In the genomic region with DNA sequence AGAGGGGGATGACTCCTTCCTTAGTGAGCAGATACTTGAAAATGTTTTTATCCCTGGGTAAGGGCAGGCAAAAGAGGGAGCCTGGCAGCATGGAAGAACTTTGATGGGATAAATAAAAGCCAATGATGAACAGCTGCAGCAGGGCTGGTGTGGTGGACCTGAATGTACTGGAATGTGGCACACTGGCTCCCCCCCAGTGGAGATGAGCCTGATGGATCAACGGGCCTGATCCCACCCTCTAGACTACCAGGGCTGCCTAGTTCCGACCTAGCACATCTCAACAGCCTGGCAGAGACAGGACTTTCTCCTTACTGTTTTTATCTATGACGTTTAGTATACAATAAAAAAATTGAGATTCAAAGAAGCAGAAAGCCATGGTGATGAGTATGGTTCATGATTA, we compare ENCODE assay signal across 3 cellular contexts.
TF ChIP-seq lines count a peak whose summit lies in the region.

No MANE protein-coding gene starts in this region.

TF ChIP-seq in HCT116, 20 proteins besides CTCF, POLR2A, EP300 and RAD21 (continues in another document):
- no peak for TF ChIP-seq TCF7L2 (IDR thresholded peaks at IDR 0.05; ENCODE audit: borderline replicate concordance, extremely low read depth, insufficient read depth, insufficient read length)
- TF ChIP-seq EZH2phosphoT487 (IDR thresholded peaks at IDR 0.05; ENCODE audit: borderline replicate concordance) = no peak
- TF ChIP-seq EZH2 (IDR thresholded peaks at IDR 0.05) = no peak
- no peak for TF ChIP-seq ELF1 (IDR thresholded peaks at IDR 0.05; ENCODE audit: borderline replicate concordance, low read depth)
- TF ChIP-seq, protein P1, sequence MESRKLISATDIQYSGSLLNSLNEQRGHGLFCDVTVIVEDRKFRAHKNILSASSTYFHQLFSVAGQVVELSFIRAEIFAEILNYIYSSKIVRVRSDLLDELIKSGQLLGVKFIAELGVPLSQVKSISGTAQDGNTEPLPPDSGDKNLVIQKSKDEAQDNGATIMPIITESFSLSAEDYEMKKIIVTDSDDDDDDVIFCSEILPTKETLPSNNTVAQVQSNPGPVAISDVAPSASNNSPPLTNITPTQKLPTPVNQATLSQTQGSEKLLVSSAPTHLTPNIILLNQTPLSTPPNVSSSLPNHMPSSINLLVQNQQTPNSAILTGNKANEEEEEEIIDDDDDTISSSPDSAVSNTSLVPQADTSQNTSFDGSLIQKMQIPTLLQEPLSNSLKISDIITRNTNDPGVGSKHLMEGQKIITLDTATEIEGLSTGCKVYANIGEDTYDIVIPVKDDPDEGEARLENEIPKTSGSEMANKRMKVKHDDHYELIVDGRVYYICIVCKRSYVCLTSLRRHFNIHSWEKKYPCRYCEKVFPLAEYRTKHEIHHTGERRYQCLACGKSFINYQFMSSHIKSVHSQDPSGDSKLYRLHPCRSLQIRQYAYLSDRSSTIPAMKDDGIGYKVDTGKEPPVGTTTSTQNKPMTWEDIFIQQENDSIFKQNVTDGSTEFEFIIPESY (IDR thresholded peaks at IDR 0.05; ENCODE audit: extremely low read depth, insufficient replicate concordance, low read length) = no peak
- TF ChIP-seq SRF (IDR thresholded peaks at IDR 0.05; ENCODE audit: low read depth) = no peak
- TF ChIP-seq, protein P2, sequence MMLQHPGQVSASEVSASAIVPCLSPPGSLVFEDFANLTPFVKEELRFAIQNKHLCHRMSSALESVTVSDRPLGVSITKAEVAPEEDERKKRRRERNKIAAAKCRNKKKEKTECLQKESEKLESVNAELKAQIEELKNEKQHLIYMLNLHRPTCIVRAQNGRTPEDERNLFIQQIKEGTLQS (IDR thresholded peaks at IDR 0.05) = no peak
- no peak for TF ChIP-seq EGR1 (IDR thresholded peaks at IDR 0.05; ENCODE audit: low read depth)
- no peak for TF ChIP-seq POLR2AphosphoS5 (IDR thresholded peaks at IDR 0.05; ENCODE audit: low read depth, low read length)
- TF ChIP-seq CBX3 (IDR thresholded peaks at IDR 0.05; ENCODE audit: low read depth) = no peak
- TF ChIP-seq, protein P3, sequence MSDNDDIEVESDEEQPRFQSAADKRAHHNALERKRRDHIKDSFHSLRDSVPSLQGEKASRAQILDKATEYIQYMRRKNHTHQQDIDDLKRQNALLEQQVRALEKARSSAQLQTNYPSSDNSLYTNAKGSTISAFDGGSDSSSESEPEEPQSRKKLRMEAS (IDR thresholded peaks at IDR 0.05) = no peak
- no peak for TF ChIP-seq ZFX (IDR thresholded peaks at IDR 0.05)
- TF ChIP-seq ZNF274 (IDR thresholded peaks at IDR 0.05; ENCODE audit: low read depth, low read length) = no peak
- TF ChIP-seq, protein P4, sequence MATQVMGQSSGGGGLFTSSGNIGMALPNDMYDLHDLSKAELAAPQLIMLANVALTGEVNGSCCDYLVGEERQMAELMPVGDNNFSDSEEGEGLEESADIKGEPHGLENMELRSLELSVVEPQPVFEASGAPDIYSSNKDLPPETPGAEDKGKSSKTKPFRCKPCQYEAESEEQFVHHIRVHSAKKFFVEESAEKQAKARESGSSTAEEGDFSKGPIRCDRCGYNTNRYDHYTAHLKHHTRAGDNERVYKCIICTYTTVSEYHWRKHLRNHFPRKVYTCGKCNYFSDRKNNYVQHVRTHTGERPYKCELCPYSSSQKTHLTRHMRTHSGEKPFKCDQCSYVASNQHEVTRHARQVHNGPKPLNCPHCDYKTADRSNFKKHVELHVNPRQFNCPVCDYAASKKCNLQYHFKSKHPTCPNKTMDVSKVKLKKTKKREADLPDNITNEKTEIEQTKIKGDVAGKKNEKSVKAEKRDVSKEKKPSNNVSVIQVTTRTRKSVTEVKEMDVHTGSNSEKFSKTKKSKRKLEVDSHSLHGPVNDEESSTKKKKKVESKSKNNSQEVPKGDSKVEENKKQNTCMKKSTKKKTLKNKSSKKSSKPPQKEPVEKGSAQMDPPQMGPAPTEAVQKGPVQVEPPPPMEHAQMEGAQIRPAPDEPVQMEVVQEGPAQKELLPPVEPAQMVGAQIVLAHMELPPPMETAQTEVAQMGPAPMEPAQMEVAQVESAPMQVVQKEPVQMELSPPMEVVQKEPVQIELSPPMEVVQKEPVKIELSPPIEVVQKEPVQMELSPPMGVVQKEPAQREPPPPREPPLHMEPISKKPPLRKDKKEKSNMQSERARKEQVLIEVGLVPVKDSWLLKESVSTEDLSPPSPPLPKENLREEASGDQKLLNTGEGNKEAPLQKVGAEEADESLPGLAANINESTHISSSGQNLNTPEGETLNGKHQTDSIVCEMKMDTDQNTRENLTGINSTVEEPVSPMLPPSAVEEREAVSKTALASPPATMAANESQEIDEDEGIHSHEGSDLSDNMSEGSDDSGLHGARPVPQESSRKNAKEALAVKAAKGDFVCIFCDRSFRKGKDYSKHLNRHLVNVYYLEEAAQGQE (IDR thresholded peaks at IDR 0.05; ENCODE audit: low read depth) = no peak
- TF ChIP-seq JUND (IDR thresholded peaks at IDR 0.05) = no peak

TF ChIP-seq in SK-N-SH treated with all-trans-retinoic acid at 6 μM for 48 hours, 23 proteins besides CTCF, POLR2A, EP300 and RAD21:
- TF ChIP-seq, protein P5, sequence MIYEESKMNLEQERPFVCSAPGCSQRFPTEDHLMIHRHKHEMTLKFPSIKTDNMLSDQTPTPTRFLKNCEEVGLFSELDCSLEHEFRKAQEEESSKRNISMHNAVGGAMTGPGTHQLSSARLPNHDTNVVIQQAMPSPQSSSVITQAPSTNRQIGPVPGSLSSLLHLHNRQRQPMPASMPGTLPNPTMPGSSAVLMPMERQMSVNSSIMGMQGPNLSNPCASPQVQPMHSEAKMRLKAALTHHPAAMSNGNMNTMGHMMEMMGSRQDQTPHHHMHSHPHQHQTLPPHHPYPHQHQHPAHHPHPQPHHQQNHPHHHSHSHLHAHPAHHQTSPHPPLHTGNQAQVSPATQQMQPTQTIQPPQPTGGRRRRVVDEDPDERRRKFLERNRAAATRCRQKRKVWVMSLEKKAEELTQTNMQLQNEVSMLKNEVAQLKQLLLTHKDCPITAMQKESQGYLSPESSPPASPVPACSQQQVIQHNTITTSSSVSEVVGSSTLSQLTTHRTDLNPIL (CRISPR knock-in tag; IDR thresholded peaks at IDR 0.05; ENCODE audit: low read depth) = no peak
- TF ChIP-seq RARB (CRISPR knock-in tag; IDR thresholded peaks at IDR 0.05) = no peak
- no peak for TF ChIP-seq GLIS3 (CRISPR knock-in tag; IDR thresholded peaks at IDR 0.05)
- TF ChIP-seq, protein P6, sequence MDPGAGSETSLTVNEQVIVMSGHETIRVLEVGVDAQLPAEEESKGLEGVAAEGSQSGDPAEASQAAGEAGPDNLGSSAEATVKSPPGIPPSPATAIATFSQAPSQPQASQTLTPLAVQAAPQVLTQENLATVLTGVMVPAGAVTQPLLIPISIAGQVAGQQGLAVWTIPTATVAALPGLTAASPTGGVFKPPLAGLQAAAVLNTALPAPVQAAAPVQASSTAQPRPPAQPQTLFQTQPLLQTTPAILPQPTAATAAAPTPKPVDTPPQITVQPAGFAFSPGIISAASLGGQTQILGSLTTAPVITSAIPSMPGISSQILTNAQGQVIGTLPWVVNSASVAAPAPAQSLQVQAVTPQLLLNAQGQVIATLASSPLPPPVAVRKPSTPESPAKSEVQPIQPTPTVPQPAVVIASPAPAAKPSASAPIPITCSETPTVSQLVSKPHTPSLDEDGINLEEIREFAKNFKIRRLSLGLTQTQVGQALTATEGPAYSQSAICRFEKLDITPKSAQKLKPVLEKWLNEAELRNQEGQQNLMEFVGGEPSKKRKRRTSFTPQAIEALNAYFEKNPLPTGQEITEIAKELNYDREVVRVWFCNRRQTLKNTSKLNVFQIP (CRISPR knock-in tag; IDR thresholded peaks at IDR 0.05; ENCODE audit: borderline replicate concordance, low read depth) = no peak
- no peak for TF ChIP-seq ZFP30 (CRISPR knock-in tag; IDR thresholded peaks at IDR 0.05)
TF ChIP-seq in SK-N-SH treated with all-trans-retinoic acid at 6 μM for 48 hours: peak in this region for 0.

TF ChIP-seq in GM23338, 12 proteins besides CTCF, POLR2A, EP300 and RAD21:
- no peak for TF ChIP-seq EZH2phosphoT487 (IDR thresholded peaks at IDR 0.05; ENCODE audit: unreplicated experiment)
- no peak for TF ChIP-seq CREB1 (CRISPR knock-in tag; IDR thresholded peaks at IDR 0.05; ENCODE audit: low read depth)
- TF ChIP-seq, protein P7, sequence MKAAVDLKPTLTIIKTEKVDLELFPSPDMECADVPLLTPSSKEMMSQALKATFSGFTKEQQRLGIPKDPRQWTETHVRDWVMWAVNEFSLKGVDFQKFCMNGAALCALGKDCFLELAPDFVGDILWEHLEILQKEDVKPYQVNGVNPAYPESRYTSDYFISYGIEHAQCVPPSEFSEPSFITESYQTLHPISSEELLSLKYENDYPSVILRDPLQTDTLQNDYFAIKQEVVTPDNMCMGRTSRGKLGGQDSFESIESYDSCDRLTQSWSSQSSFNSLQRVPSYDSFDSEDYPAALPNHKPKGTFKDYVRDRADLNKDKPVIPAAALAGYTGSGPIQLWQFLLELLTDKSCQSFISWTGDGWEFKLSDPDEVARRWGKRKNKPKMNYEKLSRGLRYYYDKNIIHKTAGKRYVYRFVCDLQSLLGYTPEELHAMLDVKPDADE (IDR thresholded peaks at IDR 0.05) = no peak
- TF ChIP-seq, protein P8, sequence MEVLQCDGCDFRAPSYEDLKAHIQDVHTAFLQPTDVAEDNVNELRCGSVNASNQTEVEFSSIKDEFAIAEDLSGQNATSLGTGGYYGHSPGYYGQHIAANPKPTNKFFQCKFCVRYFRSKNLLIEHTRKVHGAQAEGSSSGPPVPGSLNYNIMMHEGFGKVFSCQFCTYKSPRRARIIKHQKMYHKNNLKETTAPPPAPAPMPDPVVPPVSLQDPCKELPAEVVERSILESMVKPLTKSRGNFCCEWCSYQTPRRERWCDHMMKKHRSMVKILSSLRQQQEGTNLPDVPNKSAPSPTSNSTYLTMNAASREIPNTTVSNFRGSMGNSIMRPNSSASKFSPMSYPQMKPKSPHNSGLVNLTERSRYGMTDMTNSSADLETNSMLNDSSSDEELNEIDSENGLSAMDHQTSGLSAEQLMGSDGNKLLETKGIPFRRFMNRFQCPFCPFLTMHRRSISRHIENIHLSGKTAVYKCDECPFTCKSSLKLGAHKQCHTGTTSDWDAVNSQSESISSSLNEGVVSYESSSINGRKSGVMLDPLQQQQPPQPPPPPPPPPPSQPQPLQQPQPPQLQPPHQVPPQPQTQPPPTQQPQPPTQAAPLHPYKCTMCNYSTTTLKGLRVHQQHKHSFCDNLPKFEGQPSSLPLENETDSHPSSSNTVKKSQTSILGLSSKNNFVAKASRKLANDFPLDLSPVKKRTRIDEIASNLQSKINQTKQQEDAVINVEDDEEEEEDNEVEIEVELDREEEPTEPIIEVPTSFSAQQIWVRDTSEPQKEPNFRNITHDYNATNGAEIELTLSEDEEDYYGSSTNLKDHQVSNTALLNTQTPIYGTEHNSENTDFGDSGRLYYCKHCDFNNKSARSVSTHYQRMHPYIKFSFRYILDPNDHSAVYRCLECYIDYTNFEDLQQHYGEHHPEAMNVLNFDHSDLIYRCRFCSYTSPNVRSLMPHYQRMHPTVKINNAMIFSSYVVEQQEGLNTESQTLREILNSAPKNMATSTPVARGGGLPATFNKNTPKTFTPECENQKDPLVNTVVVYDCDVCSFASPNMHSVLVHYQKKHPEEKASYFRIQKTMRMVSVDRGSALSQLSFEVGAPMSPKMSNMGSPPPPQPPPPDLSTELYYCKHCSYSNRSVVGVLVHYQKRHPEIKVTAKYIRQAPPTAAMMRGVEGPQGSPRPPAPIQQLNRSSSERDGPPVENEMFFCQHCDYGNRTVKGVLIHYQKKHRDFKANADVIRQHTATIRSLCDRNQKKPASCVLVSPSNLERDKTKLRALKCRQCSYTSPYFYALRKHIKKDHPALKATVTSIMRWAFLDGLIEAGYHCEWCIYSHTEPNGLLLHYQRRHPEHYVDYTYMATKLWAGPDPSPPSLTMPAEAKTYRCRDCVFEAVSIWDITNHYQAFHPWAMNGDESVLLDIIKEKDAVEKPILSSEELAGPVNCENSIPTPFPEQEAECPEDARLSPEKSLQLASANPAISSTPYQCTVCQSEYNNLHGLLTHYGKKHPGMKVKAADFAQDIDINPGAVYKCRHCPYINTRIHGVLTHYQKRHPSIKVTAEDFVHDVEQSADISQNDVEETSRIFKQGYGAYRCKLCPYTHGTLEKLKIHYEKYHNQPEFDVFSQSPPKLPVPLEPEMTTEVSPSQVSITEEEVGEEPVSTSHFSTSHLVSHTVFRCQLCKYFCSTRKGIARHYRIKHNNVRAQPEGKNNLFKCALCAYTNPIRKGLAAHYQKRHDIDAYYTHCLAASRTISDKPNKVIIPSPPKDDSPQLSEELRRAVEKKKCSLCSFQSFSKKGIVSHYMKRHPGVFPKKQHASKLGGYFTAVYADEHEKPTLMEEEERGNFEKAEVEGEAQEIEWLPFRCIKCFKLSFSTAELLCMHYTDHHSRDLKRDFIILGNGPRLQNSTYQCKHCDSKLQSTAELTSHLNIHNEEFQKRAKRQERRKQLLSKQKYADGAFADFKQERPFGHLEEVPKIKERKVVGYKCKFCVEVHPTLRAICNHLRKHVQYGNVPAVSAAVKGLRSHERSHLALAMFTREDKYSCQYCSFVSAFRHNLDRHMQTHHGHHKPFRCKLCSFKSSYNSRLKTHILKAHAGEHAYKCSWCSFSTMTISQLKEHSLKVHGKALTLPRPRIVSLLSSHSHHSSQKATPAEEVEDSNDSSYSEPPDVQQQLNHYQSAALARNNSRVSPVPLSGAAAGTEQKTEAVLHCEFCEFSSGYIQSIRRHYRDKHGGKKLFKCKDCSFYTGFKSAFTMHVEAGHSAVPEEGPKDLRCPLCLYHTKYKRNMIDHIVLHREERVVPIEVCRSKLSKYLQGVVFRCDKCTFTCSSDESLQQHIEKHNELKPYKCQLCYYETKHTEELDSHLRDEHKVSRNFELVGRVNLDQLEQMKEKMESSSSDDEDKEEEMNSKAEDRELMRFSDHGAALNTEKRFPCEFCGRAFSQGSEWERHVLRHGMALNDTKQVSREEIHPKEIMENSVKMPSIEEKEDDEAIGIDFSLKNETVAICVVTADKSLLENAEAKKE (CRISPR knock-in tag; IDR thresholded peaks at IDR 0.05) = no peak
